1 cellular context compared by ENCODE assay signal in the genomic region with DNA sequence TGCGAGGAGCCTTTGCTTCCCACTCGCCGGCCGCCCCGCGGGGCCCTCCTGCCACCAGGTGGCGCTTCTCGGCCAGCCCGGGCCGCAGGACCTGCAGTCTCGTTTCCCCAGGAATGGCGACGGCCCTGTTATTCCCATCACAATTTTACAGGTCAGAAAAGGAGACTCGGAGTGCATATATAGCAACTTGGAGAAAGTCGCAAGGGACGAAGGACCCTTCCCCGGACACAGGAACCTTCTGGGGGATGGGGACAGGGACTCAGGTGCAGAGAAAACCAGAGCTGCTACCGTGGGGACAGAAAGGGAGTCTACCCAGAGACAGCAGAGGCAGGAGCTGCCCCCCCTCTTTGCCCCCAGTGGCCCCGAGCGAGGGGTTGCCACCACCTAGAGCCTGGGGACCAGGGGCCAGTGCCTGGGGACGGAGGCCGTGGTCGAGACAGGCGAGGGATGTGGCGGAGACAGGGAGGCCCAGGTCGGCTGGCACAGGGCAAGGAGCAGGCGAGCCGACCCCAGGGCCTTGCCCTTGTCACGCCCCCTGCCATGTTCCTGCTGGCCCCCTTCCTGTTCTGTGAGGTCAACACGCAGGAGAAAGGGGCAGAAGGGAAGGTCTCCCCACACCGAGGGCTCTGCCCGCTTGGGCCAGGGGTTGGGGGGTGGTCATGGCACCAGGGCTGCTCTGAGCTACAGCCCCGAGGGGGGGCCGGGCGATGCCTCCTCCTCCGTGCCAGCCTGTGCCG.
TF ChIP-seq lines count a peak whose summit lies in the region.

No MANE protein-coding gene starts in this region.

TF ChIP-seq in SK-N-SH treated with all-trans-retinoic acid at 6 μM for 48 hours, 23 proteins besides CTCF, POLR2A, EP300 and RAD21 (continued from another document):
- TF ChIP-seq, protein P1, sequence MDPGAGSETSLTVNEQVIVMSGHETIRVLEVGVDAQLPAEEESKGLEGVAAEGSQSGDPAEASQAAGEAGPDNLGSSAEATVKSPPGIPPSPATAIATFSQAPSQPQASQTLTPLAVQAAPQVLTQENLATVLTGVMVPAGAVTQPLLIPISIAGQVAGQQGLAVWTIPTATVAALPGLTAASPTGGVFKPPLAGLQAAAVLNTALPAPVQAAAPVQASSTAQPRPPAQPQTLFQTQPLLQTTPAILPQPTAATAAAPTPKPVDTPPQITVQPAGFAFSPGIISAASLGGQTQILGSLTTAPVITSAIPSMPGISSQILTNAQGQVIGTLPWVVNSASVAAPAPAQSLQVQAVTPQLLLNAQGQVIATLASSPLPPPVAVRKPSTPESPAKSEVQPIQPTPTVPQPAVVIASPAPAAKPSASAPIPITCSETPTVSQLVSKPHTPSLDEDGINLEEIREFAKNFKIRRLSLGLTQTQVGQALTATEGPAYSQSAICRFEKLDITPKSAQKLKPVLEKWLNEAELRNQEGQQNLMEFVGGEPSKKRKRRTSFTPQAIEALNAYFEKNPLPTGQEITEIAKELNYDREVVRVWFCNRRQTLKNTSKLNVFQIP (CRISPR knock-in tag; IDR thresholded peaks at IDR 0.05; ENCODE audit: borderline replicate concordance, low read depth): no peak
- TF ChIP-seq ZNF70 (CRISPR knock-in tag; IDR thresholded peaks at IDR 0.05) (no peak), GLIS3 (CRISPR knock-in tag; IDR thresholded peaks at IDR 0.05) (no peak), BACH2 (CRISPR knock-in tag; IDR thresholded peaks at IDR 0.05; ENCODE audit: borderline replicate concordance) (no peak)
